ENCODE assay signal across 8 cellular contexts in genomic region chr16:84484579-84485254, GRCh38. TPM values are rescaled to one million over a fixed set of nuclear protein-coding genes. Genes with fewer than 3 reads are reported as not detected.
DNase-seq lines count a peak whose midpoint lies in the region; ATAC-seq and TF ChIP-seq lines count a peak whose summit lies in the region.

No MANE protein-coding gene starts in this region.

- peaks cover 24% of the 10 kb centered on the region for H3K36me3 Mint-ChIP-seq in activated T-cell treated with anti-CD3 and anti-CD28 coated beads, Interleukin-2, amount 50 U/mL, for 24 hours (ENCODE audit: low read depth)
- H3K36me3 Mint-ChIP-seq in activated naive CD4-positive, alpha-beta T cell treated with anti-CD3 and anti-CD28 coated beads, Interleukin-2, amount 50 U/mL, for 72 hours = no peaks in the 10 kb centered on the region

- no peaks in the 10 kb centered on the region for H3K4me1 ChIP-seq in lung (ENCODE audit: control insufficient read depth in 2 of 2, insufficient read depth in 2 of 2, low read length in 2 of 2)

- no peaks in the 10 kb centered on the region for H3K9me3 ChIP-seq in lung (ENCODE audit: control insufficient read depth in 2 of 2, insufficient read depth in 1 of 2, low read length in 1 of 2)

- TF ChIP-seq CTCF in lung (IDR thresholded peaks at IDR 0.05; ENCODE audit: control extremely low read depth, extremely low read depth) = peak; percentile 40

- no peak overlapping the region for H3K4me3 ChIP-seq in lung

- no peaks in the 10 kb centered on the region for H3K4me1 Mint-ChIP-seq in activated T-cell treated with anti-CD3 and anti-CD28 coated beads, Interleukin-2, amount 50 U/mL, for 24 hours (ENCODE audit: low read depth)

- ATAC-seq in lung (ENCODE audit: insufficient read depth, low FRiP score) = no peak
- no peak for ATAC-seq in activated naive CD4-positive, alpha-beta T cell treated with anti-CD3 and anti-CD28 coated beads, Interleukin-2, amount 50 U/mL, for 72 hours

- no peak overlapping the region for H3K4me3 Mint-ChIP-seq in activated T-cell treated with anti-CD3 and anti-CD28 coated beads, Interleukin-2, amount 50 U/mL, for 24 hours

- H3K27ac Mint-ChIP-seq in activated T-cell treated with anti-CD3 and anti-CD28 coated beads, Interleukin-2, amount 50 U/mL, for 24 hours = no peak overlapping the region
- H3K27ac Mint-ChIP-seq in activated naive CD4-positive, alpha-beta T cell treated with anti-CD3 and anti-CD28 coated beads, Interleukin-2, amount 50 U/mL, for 72 hours = no peak overlapping the region

- peaks cover 8 to 32% of the 10 kb centered on the region in 2 donors for H3K36me3 ChIP-seq in lung (ENCODE audit: control insufficient read depth in 2 of 2, insufficient read depth in 2 of 2, low read length in 2 of 2)

- H3K27me3 Mint-ChIP-seq in activated T-cell treated with anti-CD3 and anti-CD28 coated beads, Interleukin-2, amount 50 U/mL, for 24 hours = no peaks in the 10 kb centered on the region

- DNase-seq in activated T-cell treated with anti-CD3 and anti-CD28 coated beads, Interleukin-2, amount 50 U/mL, for 24 hours = peak; percentile 32
- no peak for DNase-seq in activated T-cell treated with anti-CD3 and anti-CD28 coated beads, Interleukin-2, amount 50 U/mL, for 1 hour
- DNase-seq in NCI-H82 (lab: John Stamatoyannopoulos, UW) (peak; percentile 68), dermis blood vessel endothelial cell (peak; percentile 84), lung (ENCODE audit: low spot score) (peak; percentile 27), NCI-H774 (lab: John Stamatoyannopoulos, UW) (no peak)
- DNase-seq in stimulated activated CD4-positive, alpha-beta T cell treated with anti-CD3 and anti-CD28 coated beads, Interleukin-4, amount 100 ng/mL, for 4 hours = no peak
- no peak for DNase-seq in activated naive CD4-positive, alpha-beta T cell treated with anti-CD3 and anti-CD28 coated beads, Interleukin-2, amount 50 U/mL, for 72 hours (ENCODE audit: low spot score in 2 of 2)

- 69 to 78% methylated on average over 15 of the region's 15 CpGs for WGBS in lung, 2 donors

- no peaks in the 10 kb centered on the region for H3K9me3 Mint-ChIP-seq in activated T-cell treated with anti-CD3 and anti-CD28 coated beads, Interleukin-2, amount 50 U/mL, for 24 hours
- H3K9me3 Mint-ChIP-seq in activated naive CD4-positive, alpha-beta T cell treated with anti-CD3 and anti-CD28 coated beads, Interleukin-2, amount 50 U/mL, for 72 hours = no peaks in the 10 kb centered on the region

- no peak overlapping the region for H3K27ac ChIP-seq in lung (ENCODE audit: low read depth in 1 of 2, low read length in 1 of 2)

- H3K27me3 ChIP-seq in lung (ENCODE audit: control insufficient read depth, insufficient read depth) = no peaks in the 10 kb centered on the region

RNA-seq across cellular contexts. Expression of gene MEAK7, which starts 19.7 kb away (rescaled TPM):
- total RNA-seq in dermis blood vessel endothelial cell (14.5 and 24.1 TPM in 2 replicates), lung (10 to 100 TPM; 15.7 to 16.9 TPM)
- polyA plus RNA-seq in lung = 1 to 10 TPM; 4.8 to 6.7 TPM
- 10 to 100 TPM; 11.2 to 19.0 TPM for total RNA-seq in activated naive CD4-positive, alpha-beta T cell treated with anti-CD3 and anti-CD28 coated beads, Interleukin-2, amount 50 U/mL, for 72 hours

Comparison
In these comparisons a context has a peak if more than half of its experiments do, and no peak if none do; other contexts are left out.
1. DNase-seq: peak in activated T-cell treated with anti-CD3 and anti-CD28 coated beads, Interleukin-2, amount 50 U/mL, for 24 hours (single experiment), NCI-H82 (single experiment), dermis blood vessel endothelial cell (single experiment) and lung (single experiment); none in activated T-cell treated with anti-CD3 and anti-CD28 coated beads, Interleukin-2, amount 50 U/mL, for 1 hour (single experiment), NCI-H774 (single experiment), stimulated activated CD4-positive, alpha-beta T cell treated with anti-CD3 and anti-CD28 coated beads, Interleukin-4, amount 100 ng/mL, for 4 hours (0 of 2) and activated naive CD4-positive, alpha-beta T cell treated with anti-CD3 and anti-CD28 coated beads, Interleukin-2, amount 50 U/mL, for 72 hours (0 of 2).